Comparison of ENCODE assay signal across 8 cellular contexts in the genomic region with DNA sequence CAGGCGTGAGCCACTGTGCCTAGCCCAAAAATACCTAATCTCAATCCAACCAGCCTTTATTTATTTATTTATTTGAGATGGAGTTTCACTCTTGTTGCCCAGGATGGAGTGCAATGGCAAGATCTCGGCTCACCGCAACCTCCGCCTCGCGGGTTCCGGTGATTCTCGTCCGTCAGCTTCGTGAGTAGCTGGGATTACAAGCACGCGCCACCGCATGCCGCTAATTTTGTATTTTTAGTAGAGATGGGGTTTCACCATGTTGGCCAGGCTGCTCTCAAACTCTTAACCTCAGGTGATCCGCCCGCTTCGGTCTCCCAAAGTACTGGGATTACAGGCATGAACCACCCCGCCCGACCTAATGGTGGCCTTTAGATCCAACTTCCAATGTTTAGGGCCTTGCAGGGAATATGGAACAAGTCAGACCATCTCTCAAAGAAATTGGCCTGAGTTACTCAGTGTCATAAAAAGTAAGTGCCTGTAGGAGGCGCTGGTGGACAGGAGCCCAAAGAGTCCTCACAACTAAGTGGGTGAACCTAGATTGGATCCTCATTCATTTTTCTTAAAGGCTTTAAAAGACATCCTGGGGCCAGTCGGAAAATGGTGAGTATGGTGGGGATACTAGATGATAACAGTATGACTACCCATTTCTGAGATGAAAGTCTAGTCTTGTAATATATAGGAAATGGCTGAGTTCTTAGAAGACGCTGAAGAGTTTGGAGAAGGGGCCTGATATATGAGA. TPM values are rescaled to one million over a fixed set of nuclear protein-coding genes. Genes with fewer than 3 reads are reported as not detected.
DNase-seq lines count a peak whose midpoint lies in the region; ATAC-seq, FAIRE-seq and TF ChIP-seq lines count a peak whose summit lies in the region.

No MANE protein-coding gene starts in this region.

- CTCF ChIA-PET in activated naive CD4-positive, alpha-beta T cell treated with anti-CD3 and anti-CD28 coated beads for 36 hours (lab: Charles Lee), result interaction anchor here (1.3 to 4.6 kb wide), 3 partner anchors 11 to 35 kb away, joined by 5 to 26 read pairs (median 9); no protein-coding TSS in a partner anchor

- intact Hi-C loops in activated naive CD4-positive, alpha-beta T cell treated with anti-CD3 and anti-CD28 coated beads for 36 hours (cut with micrococcal nuclease), result loop anchor here (1.0 kb wide), 2 partner anchors 30 to 72 kb away; no protein-coding TSS in a partner anchor

- no peaks in the 10 kb centered on the region for H3K9me3 Mint-ChIP-seq in activated naive CD4-positive, alpha-beta T cell treated with anti-CD3 and anti-CD28 coated beads for 36 hours

- TF ChIP-seq CTCF in GM06990 (IDR thresholded peaks at IDR 0.05; ENCODE audit: insufficient read depth, low read length, poor library complexity, severe bottlenecking), result peak; percentile 77

- ATAC-seq in GM18502 (IDR thresholded peaks at IDR 0.05; ENCODE audit: poor library complexity, unreplicated experiment) (no peak), GM19035 (IDR thresholded peaks at IDR 0.05; ENCODE audit: unreplicated experiment) (no peak)

- no peaks in the 10 kb centered on the region for H3K36me3 Mint-ChIP-seq in activated naive CD4-positive, alpha-beta T cell treated with anti-CD3 and anti-CD28 coated beads for 36 hours (ENCODE audit: low read depth)

- no peak overlapping the region for H3K4me3 ChIP-seq in GM06990 (replicated peaks; ENCODE audit: low read depth, low read length)

- H3K4me3 Mint-ChIP-seq in activated naive CD4-positive, alpha-beta T cell treated with anti-CD3 and anti-CD28 coated beads for 36 hours, result no peak overlapping the region

- peaks cover 23% of the 10 kb centered on the region for H3K4me1 Mint-ChIP-seq in activated naive CD4-positive, alpha-beta T cell treated with anti-CD3 and anti-CD28 coated beads for 36 hours (ENCODE audit: low read depth)

- H3K27me3 Mint-ChIP-seq in activated naive CD4-positive, alpha-beta T cell treated with anti-CD3 and anti-CD28 coated beads for 36 hours (ENCODE audit: low read depth), result no peaks in the 10 kb centered on the region

- FAIRE-seq in urothelium cell line (lab: Jason Lieb, UNC), result no peak

- no peaks in the 10 kb centered on the region for H3K27me3 ChIP-seq in GM06990 (replicated peaks; ENCODE audit: control insufficient read depth, insufficient read depth, low read length)

- H3K27ac Mint-ChIP-seq in activated naive CD4-positive, alpha-beta T cell treated with anti-CD3 and anti-CD28 coated beads for 36 hours, result no peak overlapping the region

- DNase-seq in AG08396 (ENCODE audit: low spot score) (peak; percentile 69), GM06990 (ENCODE audit: extremely low read depth, insufficient read length) (no peak), NCI-H748 (lab: John Stamatoyannopoulos, UW; ENCODE audit: unreplicated experiment) (peak; percentile 44), iris pigment epithelial cell (ENCODE audit: low read depth) (peak; percentile 39), urothelium cell line (ENCODE audit: low spot score) (peak; percentile 24)
- peak; percentile 80 for DNase-seq in activated naive CD4-positive, alpha-beta T cell treated with anti-CD3 and anti-CD28 coated beads for 36 hours

- H3K36me3 ChIP-seq in GM06990 (ENCODE audit: control insufficient read depth, insufficient read depth, low read length), result no peaks in the 10 kb centered on the region

RNA-seq across cellular contexts. Expression of a gene that starts 4.6 kb away (rescaled TPM):
- total RNA-seq in activated naive CD4-positive, alpha-beta T cell treated with anti-CD3 and anti-CD28 coated beads for 36 hours, result under 1 TPM in 1 of 2 experiments, not detected in 1; 0.26 TPM

RNA-seq across cellular contexts. Expression of a gene that starts 17.9 kb away (rescaled TPM):
- total RNA-seq in activated naive CD4-positive, alpha-beta T cell treated with anti-CD3 and anti-CD28 coated beads for 36 hours, result under 1 TPM in 1 of 2 experiments, not detected in 1; 0.25 TPM

RNA-seq across cellular contexts. Expression of a gene that starts 29.0 kb away (rescaled TPM):
- 100 to 1,000 TPM; 964 to 991 TPM for total RNA-seq in activated naive CD4-positive, alpha-beta T cell treated with anti-CD3 and anti-CD28 coated beads for 36 hours

RNA-seq across cellular contexts. Expression of a gene that starts 40.4 kb away (rescaled TPM):
- total RNA-seq in activated naive CD4-positive, alpha-beta T cell treated with anti-CD3 and anti-CD28 coated beads for 36 hours, result 1 to 10 TPM; 6.1 to 6.5 TPM

RNA-seq across cellular contexts. Expression of a gene that starts 48.1 kb away (rescaled TPM):
- total RNA-seq in activated naive CD4-positive, alpha-beta T cell treated with anti-CD3 and anti-CD28 coated beads for 36 hours, result under 1 TPM; 0.29 to 0.37 TPM
